In genomic region chr9:34328983-34329832, GRCh38 we compare ENCODE assay signal across 8 cellular contexts. TPM values are rescaled to one million over a fixed set of nuclear protein-coding genes. Genes with fewer than 3 reads are reported as not detected.
A peak's percentile ranks its signal among the peaks of the same experiment; 100 is the strongest.
DNase-seq lines count a peak whose midpoint lies in the region; ATAC-seq and TF ChIP-seq lines count a peak whose summit lies in the region.

Gene KIF24 (minus strand): TSS chr9:34329268. CDS start chr9:34311346, 17,922 bp downstream.
Gene NUDT2 (plus strand): TSS chr9:34329569. CDS start chr9:34339040, 9,471 bp downstream.

- H3K4me3 ChIP-seq in KMS-11 (IDR thresholded peaks at IDR 0.05; ENCODE audit: insufficient read depth, low read depth, low read length): peak within 1 kb of the TSS; percentile 31
- peak within 1 kb of the TSS; percentile 91 to 97 for H3K4me3 ChIP-seq in Panc1 (ENCODE audit: low read depth in 2 of 2, low read length in 2 of 2)
- peak within 1 kb of the TSS; percentile 70 to 81 (median 76) for H3K4me3 ChIP-seq in esophagus muscularis mucosa
- peak within 1 kb of the TSS; percentile 77 to 80 for H3K4me3 ChIP-seq in muscle layer of colon (ENCODE audit: low read depth in 1 of 2, low read length in 2 of 2)

- H4K20me1 ChIP-seq in KMS-11 (ENCODE audit: insufficient read depth): no peaks in the 10 kb centered on the region

- peak within 1 kb of the TSS; percentile 98 to 99 for H3K4me3 Mint-ChIP-seq in activated T-cell treated with anti-CD3 and anti-CD28 coated beads, Interleukin-2, amount 50 U/mL, for 72 hours

- POLR2A ChIA-PET in Panc1 (lab: Charles Lee): no interaction called here

- 0% methylated on average over 49 of the region's 64 CpGs for WGBS in esophagus muscularis mucosa

- TF ChIP-seq EP300 in esophagus muscularis mucosa (IDR thresholded peaks at IDR 0.05): no peak

- H3K36me3 ChIP-seq in KMS-11 (ENCODE audit: insufficient read depth) (no peaks in the 10 kb centered on the region), Panc1 (ENCODE audit: control insufficient read depth, insufficient read depth, low read length) (no peaks in the 10 kb centered on the region; the same call in 1 of the 2 replicates), esophagus muscularis mucosa (no peaks in the 10 kb centered on the region), muscle layer of colon (ENCODE audit: insufficient read depth, low read length) (no peaks in the 10 kb centered on the region)

- TF ChIP-seq POLR2A in esophagus muscularis mucosa (IDR thresholded peaks at IDR 0.05; ENCODE audit: low read depth): peak; percentile 20

- intact Hi-C loops in Panc1 (cut with micrococcal nuclease; ENCODE audit: unreplicated experiment) (no loop called here), esophagus muscularis mucosa (cut with DNase I) (loop anchor here (10.0 kb wide), 1 partner anchor 154 kb away; the partner anchor contains the start of gene UBAP1)

- CTCF ChIA-PET in Panc1 (lab: Charles Lee): no interaction called here

- in situ Hi-C loops in Panc1 (cut with HindIII; ENCODE audit: low pct_unique_long_range_greater_than_20kb, low sequenced_read_pairs): no loop called here

- H3K4me2 ChIP-seq in KMS-11: peak within 1 kb of the TSS; percentile 67

- BruUV-seq in Panc1 (replicated peaks; lab: Mats Ljungman, UMichigan): no TSS peak

- peaks cover 0 to 2% of the 10 kb centered on the region in 2 donors for H3K36me3 Mint-ChIP-seq in activated T-cell treated with anti-CD3 and anti-CD28 coated beads, Interleukin-2, amount 50 U/mL, for 72 hours (ENCODE audit: insufficient read depth in 2 of 2)

- H3K4me1 ChIP-seq in KMS-11 (ENCODE audit: low read depth, poor library complexity, severe bottlenecking) (peaks cover 15% of the 10 kb centered on the region), Panc1 (ENCODE audit: control insufficient read depth, insufficient read depth, low read length) (peaks cover 24% of the 10 kb centered on the region), esophagus muscularis mucosa (peaks cover 14 to 44% (median 38%) of the 10 kb centered on the region in 4 donors), muscle layer of colon (ENCODE audit: insufficient read depth, low read length) (peaks cover 14% of the 10 kb centered on the region)

- H3K27ac ChIP-seq in KMS-11: peak within 1 kb of the TSS; percentile 77
- peak within 1 kb of the TSS; percentile 98 for H3K27ac ChIP-seq in Panc1 (ENCODE audit: low read length)
- H3K27ac ChIP-seq in esophagus muscularis mucosa (replicated peaks in 1 of 4): peak within 1 kb of the TSS; percentile 92 to 96 (median 94)
- peak within 1 kb of the TSS; percentile 92 for H3K27ac ChIP-seq in muscle layer of colon (ENCODE audit: low read depth, low read length)

- H3K27ac Mint-ChIP-seq in activated T-cell treated with anti-CD3 and anti-CD28 coated beads, Interleukin-2, amount 50 U/mL, for 72 hours: peak within 1 kb of the TSS; percentile 99

- H3K9me3 ChIP-seq in Panc1 (ENCODE audit: control insufficient read depth, insufficient read depth, low read depth, low read length) (no peaks in the 10 kb centered on the region), esophagus muscularis mucosa (no peaks in the 10 kb centered on the region), muscle layer of colon (ENCODE audit: low read length) (no peaks in the 10 kb centered on the region)

- ATAC-seq in GM21786 (IDR thresholded peaks at IDR 0.05; ENCODE audit: unreplicated experiment) (peak; percentile 95), Panc1 (peak; percentile 96)
- peak; percentile 95 for ATAC-seq in activated T-cell treated with anti-CD3 and anti-CD28 coated beads, Interleukin-2, amount 50 U/mL, for 72 hours (replicated peaks in 1 of 2)

- DNase-seq in DMS79 treated with DMSO at 0.1 percent for 48 hours (lab: John Stamatoyannopoulos, UW) (peak; percentile 99), Panc1 (ENCODE audit: low read depth, low spot score) (peak; percentile 98), esophagus muscularis mucosa (ENCODE audit: extremely low spot score) (peak; percentile 99)
- peak; percentile 96 to 97 for DNase-seq in activated T-cell treated with anti-CD3 and anti-CD28 coated beads, Interleukin-2, amount 50 U/mL, for 72 hours
- peak; percentile 85 to 86 for DNase-seq in stimulated activated CD8-positive, alpha-beta memory T cell treated with anti-CD3 and anti-CD28 coated beads, Interleukin-7, amount 100 ng/mL, for 1 hour (ENCODE audit: low read depth in 2 of 2)

- TF ChIP-seq CTCF in KMS-11 (conservative IDR thresholded peaks at IDR 0.05; ENCODE audit: low read depth, low read length) (no peak), Panc1 (IDR thresholded peaks at IDR 0.05) (no peak), esophagus muscularis mucosa (IDR thresholded peaks at IDR 0.05) (no peak)

- H3K27me3 ChIP-seq in KMS-11 (ENCODE audit: insufficient read depth, low read depth) (no peaks in the 10 kb centered on the region), Panc1 (ENCODE audit: control insufficient read depth, insufficient read depth, low read length) (no peaks in the 10 kb centered on the region), esophagus muscularis mucosa (no peaks in the 10 kb centered on the region), muscle layer of colon (ENCODE audit: control insufficient read depth in 1 of 2, insufficient read depth in 2 of 2, low read length in 2 of 2) (no peaks in the 10 kb centered on the region)

- H2AFZ ChIP-seq in KMS-11 (ENCODE audit: low read depth): peak within 1 kb of the TSS; percentile 77

- no peaks in the 10 kb centered on the region for H3K27me3 Mint-ChIP-seq in activated T-cell treated with anti-CD3 and anti-CD28 coated beads, Interleukin-2, amount 50 U/mL, for 72 hours (ENCODE audit: low read depth)

- H3K4me1 Mint-ChIP-seq in activated T-cell treated with anti-CD3 and anti-CD28 coated beads, Interleukin-2, amount 50 U/mL, for 72 hours (ENCODE audit: low read depth): peaks cover 39% of the 10 kb centered on the region

- H3K9ac ChIP-seq in KMS-11 (peak within 1 kb of the TSS; percentile 84), muscle layer of colon (ENCODE audit: low read length) (peak within 1 kb of the TSS; percentile 91)

- no peaks in the 10 kb centered on the region for H3K9me3 Mint-ChIP-seq in activated T-cell treated with anti-CD3 and anti-CD28 coated beads, Interleukin-2, amount 50 U/mL, for 72 hours

- H3K79me2 ChIP-seq in KMS-11 (ENCODE audit: insufficient read depth, low read depth): peaks cover 15% of the 10 kb centered on the region; the same call in 1 of the 2 replicates

RNA-seq across cellular contexts. Expression of gene KIF24, which starts in this region (rescaled TPM):
- total RNA-seq in Panc1 (2021; ENCODE audit: unreplicated experiment) (7.2 TPM), esophagus muscularis mucosa (1 to 10 TPM in 1 of 4 donors, under 1 TPM in 3; 0.42 to 1.5 (median 0.62) TPM)
- 2.6 TPM for polyA plus RNA-seq in Panc1 (2012; ENCODE audit: insufficient read length)
- total RNA-seq in activated T-cell treated with anti-CD3 and anti-CD28 coated beads, Interleukin-2, amount 50 U/mL, for 72 hours: 1 to 10 TPM; 5.8 to 7.4 TPM

RNA-seq across cellular contexts. Expression of gene NUDT2, which starts in this region (rescaled TPM):
- total RNA-seq in Panc1 (2021; ENCODE audit: unreplicated experiment): 36.2 TPM
- 32.3 TPM for polyA plus RNA-seq in Panc1 (2012; ENCODE audit: insufficient read length)
- 10 to 100 TPM; 27.2 to 35.3 TPM for total RNA-seq in activated T-cell treated with anti-CD3 and anti-CD28 coated beads, Interleukin-2, amount 50 U/mL, for 72 hours
- total RNA-seq in esophagus muscularis mucosa: 10 to 100 TPM; 15.0 to 45.3 (median 23.0) TPM

Comparison
In these comparisons a context has a peak if more than half of its experiments do, and no peak if none do; other contexts are left out.
1. Peak in every context shown above with its lines: DNase-seq, ATAC-seq, H3K4me3 ChIP-seq and H3K27ac ChIP-seq.
2. H3K4me3 ChIP-seq: peak in every context shown above with its lines; median percentile 94 in Panc1; 78 in muscle layer of colon; 76 in esophagus muscularis mucosa; 31 in KMS-11.